ENCODE assay signal across 8 cellular contexts in genomic region chr19:45424191-45425058, GRCh38. TPM values are rescaled to one million over a fixed set of nuclear protein-coding genes. Genes with fewer than 3 reads are reported as not detected.
DNase-seq lines count a peak whose midpoint lies in the region; ATAC-seq and TF ChIP-seq lines count a peak whose summit lies in the region.

No MANE protein-coding gene starts in this region.

- H3K4me3 ChIP-seq in BLaER1 treated with 17β-estradiol and CSF1 and Interleukin-3, amounts not matched to agents 10 nM and 100 nM = peak overlapping the region; percentile 68 to 77 (median 74)
- H3K4me3 ChIP-seq in osteoblast (ENCODE audit: insufficient read depth, low read length) = peak overlapping the region; percentile 92

- peak overlapping the region; percentile 78 for H2AFZ ChIP-seq in osteoblast (ENCODE audit: low read length)

- peak overlapping the region; percentile 78 to 88 (median 85) for H3K9ac ChIP-seq in BLaER1 treated with 17β-estradiol and CSF1 and Interleukin-3, amounts not matched to agents 10 nM and 100 nM

- H4K20me1 ChIP-seq in BLaER1 treated with 17β-estradiol and CSF1 and Interleukin-3, amounts not matched to agents 10 nM and 100 nM = peaks cover 0 to 13% (median 0%) of the 10 kb centered on the region in 11 experiments; a peak in 4 of 22 replicates
- H4K20me1 ChIP-seq in osteoblast (ENCODE audit: insufficient read depth, low read length) = peaks cover 4% of the 10 kb centered on the region

- peak; percentile 3 for ATAC-seq in GM21528 (IDR thresholded peaks at IDR 0.05; ENCODE audit: low FRiP score, unreplicated experiment)

- peaks cover 35% of the 10 kb centered on the region for H3K79me2 ChIP-seq in osteoblast (ENCODE audit: insufficient read depth, low read length)

- H3K27ac ChIP-seq in BLaER1 treated with 17β-estradiol and CSF1 and Interleukin-3, amounts not matched to agents 10 nM and 100 nM = peak overlapping the region; percentile 74 to 93 (median 91)
- peak overlapping the region; percentile 98 for H3K27ac ChIP-seq in osteoblast (ENCODE audit: low read depth, low read length)

- DNase-seq in NCI-H774 (lab: John Stamatoyannopoulos, UW) (peak; percentile 25), glomerular visceral epithelial cell (ENCODE audit: extremely low spot score) (peak; percentile 91), osteoblast (ENCODE audit: insufficient read length, low spot score, missing footprints) (peak; percentile 97), NCI-H187 treated with DMSO at 0.1 percent for 48 hours (lab: John Stamatoyannopoulos, UW) (no peak), mesenteric fat pad (ENCODE audit: low spot score) (no peak)
- DNase-seq in activated T-helper 9 cell treated with anti-CD3 and anti-CD28 coated beads, Interleukin-2, amount 50 U/mL, for 16 hours (ENCODE audit: low read depth) = peak; percentile 26

- H3K4me2 ChIP-seq in BLaER1 treated with 17β-estradiol and CSF1 and Interleukin-3, amounts not matched to agents 10 nM and 100 nM = peak overlapping the region; percentile 96 to 100 (median 99)
- H3K4me2 ChIP-seq in osteoblast (ENCODE audit: insufficient read depth, low read length) = peak overlapping the region; percentile 84

- peaks cover 57 to 97% (median 90%) of the 10 kb centered on the region in 10 experiments for H3K4me1 ChIP-seq in BLaER1 treated with 17β-estradiol and CSF1 and Interleukin-3, amounts not matched to agents 10 nM and 100 nM
- peaks cover 42% of the 10 kb centered on the region for H3K4me1 ChIP-seq in osteoblast (ENCODE audit: insufficient read depth, low read length)

- H3K36me3 ChIP-seq in BLaER1 treated with 17β-estradiol and CSF1 and Interleukin-3, amounts not matched to agents 10 nM and 100 nM = peaks cover 0 to 16% (median 11%) of the 10 kb centered on the region in 11 experiments; a peak in 15 of 22 replicates
- peaks cover 10% of the 10 kb centered on the region for H3K36me3 ChIP-seq in osteoblast (ENCODE audit: insufficient read depth, low read length)

- TF ChIP-seq CTCF in osteoblast (IDR thresholded peaks at IDR 0.05; ENCODE audit: extremely low read depth, low read depth, low read length) = no peak

- H3K27me3 ChIP-seq in BLaER1 treated with 17β-estradiol and CSF1 and Interleukin-3, amounts not matched to agents 10 nM and 100 nM = peaks cover 0 to 15% (median 8%) of the 10 kb centered on the region in 11 experiments; a peak in 11 of 22 replicates
- H3K27me3 ChIP-seq in osteoblast (ENCODE audit: insufficient read depth, low read length) = no peaks in the 10 kb centered on the region

- H3K9me3 ChIP-seq in BLaER1 treated with 17β-estradiol and CSF1 and Interleukin-3, amounts not matched to agents 10 nM and 100 nM (replicated peaks in 1 of 11) = no peaks in the 10 kb centered on the region
- no peaks in the 10 kb centered on the region for H3K9me3 ChIP-seq in osteoblast (ENCODE audit: low read depth, low read length)

RNA-seq across cellular contexts. Expression of gene ERCC1, which starts 0.7 kb away (rescaled TPM):
- total RNA-seq in osteoblast = 88.4 and 96.3 TPM in 2 replicates
- 82.3 TPM for total RNA-seq in mesenteric fat pad

RNA-seq across cellular contexts. Expression of gene POLR1G, which starts 18.0 kb away (rescaled TPM):
- total RNA-seq in osteoblast (10.5 and 10.6 TPM in 2 replicates), mesenteric fat pad (6.7 TPM)

RNA-seq across cellular contexts. Expression of gene PPP1R13L, which starts 19.6 kb away (rescaled TPM):
- total RNA-seq in osteoblast (6.9 and 8.5 TPM in 2 replicates), mesenteric fat pad (17.6 TPM)

RNA-seq across cellular contexts. Expression of gene FOSB, which starts 43.4 kb away (rescaled TPM):
- total RNA-seq in osteoblast (3.3 and 3.8 TPM in 2 replicates), mesenteric fat pad (907 TPM)

RNA-seq across cellular contexts. Expression of gene ERCC2, which starts 54.1 kb away (rescaled TPM):
- total RNA-seq in osteoblast = 47.4 and 52.5 TPM in 2 replicates
- total RNA-seq in mesenteric fat pad = 12.3 TPM

Comparison
In these comparisons a context has a peak if more than half of its experiments do, and no peak if none do; other contexts are left out.
1. DNase-seq: peak in NCI-H774 (single experiment), activated T-helper 9 cell treated with anti-CD3 and anti-CD28 coated beads, Interleukin-2, amount 50 U/mL, for 16 hours (single experiment), glomerular visceral epithelial cell (single experiment) and osteoblast (single experiment); none in NCI-H187 treated with DMSO at 0.1 percent for 48 hours (single experiment) and mesenteric fat pad (single experiment).